16 cellular contexts compared by ENCODE assay signal in genomic region chr1:206715120-206715519, GRCh38. TPM values are rescaled to one million over a fixed set of nuclear protein-coding genes. Genes with fewer than 3 reads are reported as not detected.
DNase-seq lines count a peak whose midpoint lies in the region; ATAC-seq, FAIRE-seq and TF ChIP-seq lines count a peak whose summit lies in the region.
"Had no signal": no experiment of that assay in that cellular context is flagged by ENCODE, and none has a peak within 500 bp of the region (broad histone marks: within the 10 kb centered on the region; RNA-seq: fewer than 3 reads in every experiment).

No MANE protein-coding gene starts in this region.

- no peaks in the 10 kb centered on the region for H3K27me3 Mint-ChIP-seq in nephron (ENCODE audit: low read depth)

- in situ Hi-C loops in HepG2 (cut with HindIII; ENCODE audit: extremely low pct_ligation_motif_present, low pct_unique_long_range_greater_than_20kb) = no loop called here

- POLR2A ChIA-PET in HepG2 (lab: Yijun Ruan, JAX) = no interaction called here

- WGBS in liver = 88% methylated on average over 4 of the region's 4 CpGs
- over 99% methylated on average over 4 of the region's 4 CpGs for WGBS in HepG2 (ENCODE audit: low lambda C conversion rate)
- 86 to 94% methylated on average over 4 of the region's 4 CpGs for WGBS in body of pancreas, 2 donors

- TF ChIP-seq POLR2A in HepG2 (IDR thresholded peaks at IDR 0.05; ENCODE audit: insufficient read depth in 1 of 2, low read depth in 2 of 2, low read length in 2 of 2) = no peak
- no peak for TF ChIP-seq POLR2A in body of pancreas (IDR thresholded peaks at IDR 0.05)
- no peak for TF ChIP-seq POLR2A in GM12891 (IDR thresholded peaks at IDR 0.05; ENCODE audit: low read depth, low read length)

- DNase-seq in HepG2 (ENCODE audit: low spot score) (no peak), body of pancreas (no peak), NCI-H1048 (lab: John Stamatoyannopoulos, UW) (no peak), omental fat pad (ENCODE audit: low spot score) (no peak), GM12891 (ENCODE audit: insufficient read length, low spot score) (no peak), LoVo (ENCODE audit: low spot score) (no peak)
- DNase-seq: caudate nucleus, NCI-H1105, NCI-H526, SW 1271 had no signal

- CTCF ChIA-PET in HepG2 (lab: Yijun Ruan, JAX; ENCODE audit: low intra/inter-chr PET ratio, low total read pairs) = no interaction called here

- TF ChIP-seq RAD21 in liver (IDR thresholded peaks at IDR 0.05) (no peak), HepG2 (CRISPR knock-in tag; IDR thresholded peaks at IDR 0.05) (no peak)

- H3K4me3 ChIP-seq in liver (ENCODE audit: low read depth in 1 of 3, low read length in 3 of 3) = no peak overlapping the region
- H3K4me3 ChIP-seq in HepG2 (replicated peaks in 1 of 3; ENCODE audit: insufficient read depth in 1 of 3, low read depth in 2 of 3, low read length in 3 of 3) = no peak overlapping the region
- no peak overlapping the region for H3K4me3 ChIP-seq in body of pancreas

- TF ChIP-seq EP300 in HepG2 (IDR thresholded peaks at IDR 0.05; ENCODE audit: low read depth in 2 of 2, low read length in 2 of 2) (no peak), HepG2 (CRISPR knock-in tag; IDR thresholded peaks at IDR 0.05; ENCODE audit: borderline replicate concordance) (no peak)

- H3K4me1 ChIP-seq in liver (ENCODE audit: control insufficient read depth in 4 of 4, insufficient read depth in 4 of 4, low read length in 3 of 4) (peaks cover 11 to 42% (median 31%) of the 10 kb centered on the region in 4 donors), HepG2 (ENCODE audit: insufficient read depth, low read length) (peaks cover 45% of the 10 kb centered on the region), body of pancreas (peaks cover 71% of the 10 kb centered on the region)

- FAIRE-seq in HepG2 (lab: Jason Lieb, UNC) (no peak), GM12891 (lab: Jason Lieb, UNC) (no peak)

- H3K9ac ChIP-seq in liver (ENCODE audit: low read depth in 1 of 2, low read length in 2 of 2) = no peak overlapping the region
- no peak overlapping the region for H3K9ac ChIP-seq in HepG2 (ENCODE audit: insufficient read depth, low read depth, low read length)

- no peak overlapping the region for H3K4me2 ChIP-seq in HepG2 (ENCODE audit: low read depth, low read length)

- no peaks in the 10 kb centered on the region for H3K9me3 Mint-ChIP-seq in nephron
- H3K9me3 Mint-ChIP-seq: CD14-positive monocyte had no signal

- no peaks in the 10 kb centered on the region for H3K36me3 ChIP-seq in liver (ENCODE audit: control insufficient read depth in 4 of 4, insufficient read depth in 3 of 4, low read depth in 1 of 4, low read length in 3 of 4)
- no peaks in the 10 kb centered on the region for H3K36me3 ChIP-seq in HepG2 (replicated peaks in 1 of 2; ENCODE audit: control insufficient read depth in 1 of 2, insufficient read depth in 2 of 2, low read length in 2 of 2)
- H3K36me3 ChIP-seq in body of pancreas (replicated peaks in 1 of 2; ENCODE audit: insufficient read depth in 1 of 2, low read depth in 2 of 2) = no peaks in the 10 kb centered on the region

- H4K20me1 ChIP-seq in HepG2 (ENCODE audit: insufficient read depth, low read length) = peaks cover 19% of the 10 kb centered on the region

- no peak for ATAC-seq in HepG2
- ATAC-seq in body of pancreas = no peak
- ATAC-seq in omental fat pad (ENCODE audit: low FRiP score) = no peak

- peak overlapping the region in 2 of 3 experiments; percentile 78 to 90 for H3K27ac Mint-ChIP-seq in nephron

- no peak overlapping the region for H2AFZ ChIP-seq in HepG2 (ENCODE audit: low read length)

- intact Hi-C loops in HepG2 (cut with micrococcal nuclease; ENCODE audit: unreplicated experiment) (no loop called here), body of pancreas (cut with DNase I) (no loop called here)

- peaks cover 52% of the 10 kb centered on the region for H3K79me2 ChIP-seq in HepG2 (ENCODE audit: insufficient read depth, low read length)

- H3K27me3 ChIP-seq in liver (ENCODE audit: control insufficient read depth in 4 of 4, insufficient read depth in 4 of 4, low read length in 3 of 4) = no peaks in the 10 kb centered on the region
- no peaks in the 10 kb centered on the region for H3K27me3 ChIP-seq in HepG2 (ENCODE audit: control insufficient read depth in 1 of 2, insufficient read depth in 2 of 2, low read length in 2 of 2)
- H3K27me3 ChIP-seq in body of pancreas = no peaks in the 10 kb centered on the region

- H3K4me1 Mint-ChIP-seq in nephron = peaks cover 79% of the 10 kb centered on the region

- peak overlapping the region in 1 of 3 experiments; percentile 2 for H3K4me3 Mint-ChIP-seq in nephron
- H3K4me3 Mint-ChIP-seq: CD14-positive monocyte had no signal

- TF ChIP-seq CTCF in liver (IDR thresholded peaks at IDR 0.05; ENCODE audit: low read depth, low read length, missing input control) (no peak), HepG2 (CRISPR knock-in tag; IDR thresholded peaks at IDR 0.05) (no peak), body of pancreas (IDR thresholded peaks at IDR 0.05) (no peak), nephron (IDR thresholded peaks at IDR 0.05; ENCODE audit: unreplicated experiment in 3 of 3) (no peak), omental fat pad (IDR thresholded peaks at IDR 0.05) (no peak)

- BruUV-seq in HepG2 (replicated peaks; lab: Mats Ljungman, UMichigan) = no TSS peak

- H3K9me3 ChIP-seq in liver (ENCODE audit: control insufficient read depth in 4 of 4, low read length in 3 of 4) (no peaks in the 10 kb centered on the region), HepG2 (ENCODE audit: low read length) (no peaks in the 10 kb centered on the region), body of pancreas (no peaks in the 10 kb centered on the region)

- H3K27ac ChIP-seq in liver (ENCODE audit: low read depth in 1 of 2, low read length in 2 of 2) = peak overlapping the region; percentile 55 to 74
- no peak overlapping the region for H3K27ac ChIP-seq in HepG2 (ENCODE audit: extremely low read length, insufficient read depth, low read length)
- peak overlapping the region; percentile 46 to 74 (median 60) for H3K27ac ChIP-seq in body of pancreas
- H3K27ac ChIP-seq: HL-60 had no signal

- H3K36me3 Mint-ChIP-seq in nephron (ENCODE audit: low read depth) = no peaks in the 10 kb centered on the region

RNA-seq across cellular contexts. Expression of gene MAPKAPK2, which starts 30.4 kb away (rescaled TPM):
- total RNA-seq in liver = 10 to 100 TPM in 1 of 2 donors, 1 to 10 TPM in 1; 9.1 to 20.3 TPM
- 10 to 100 TPM in 1 of 2 donors, 1 to 10 TPM in 1; 7.5 to 24.5 TPM for polyA plus RNA-seq in liver
- total RNA-seq in HepG2 (2016; rRNA removed; fragmentation: Illumina TruSeq; extraction: Trizol) = 14.5 and 16.6 TPM in 2 replicates
- 11.7 and 13.0 TPM in 2 replicates for total RNA-seq in HepG2 (2016; cell fraction: cytosol; rRNA removed; fragmentation: Illumina TruSeq; extraction: Trizol; ENCODE audit: low read depth)
- total RNA-seq in HepG2 (2016; cell fraction: insoluble cytoplasmic fraction; rRNA removed; fragmentation: Illumina TruSeq; extraction: Trizol) = 11.8 and 16.6 TPM in 2 replicates
- total RNA-seq in HepG2 (2016; cell fraction: membrane; rRNA removed; fragmentation: Illumina TruSeq; extraction: Trizol) = 26.9 and 28.5 TPM in 2 replicates
- total RNA-seq in HepG2 (2016; cell fraction: nucleus; rRNA removed; fragmentation: Illumina TruSeq; extraction: Trizol) = 15.3 TPM in 2 replicates
- 34.0 and 40.1 TPM in 2 replicates for polyA plus RNA-seq in HepG2 (2011; rRNA removed)
- 28.8 and 30.9 TPM in 2 replicates for polyA plus RNA-seq in HepG2 (2011; cell fraction: cytosol; rRNA removed)
- 60.6 and 63.0 TPM in 2 replicates for polyA plus RNA-seq in HepG2 (2011; cell fraction: nucleus; rRNA removed)
- 17.3 and 31.0 TPM in 2 replicates for polyA plus RNA-seq in HepG2 (2012)
- polyA plus RNA-seq in HepG2 (2016; cell fraction: cytosol; fragmentation: Illumina TruSeq; extraction: Trizol; ENCODE audit: low read depth) = 13.8 and 14.2 TPM in 2 replicates
- 17.8 and 22.4 TPM in 2 replicates for polyA plus RNA-seq in HepG2 (2016; cell fraction: insoluble cytoplasmic fraction; fragmentation: Illumina TruSeq; extraction: Trizol; ENCODE audit: low read depth)
- polyA plus RNA-seq in HepG2 (2016; cell fraction: membrane; fragmentation: Illumina TruSeq; extraction: Trizol; ENCODE audit: low read depth) = 32.7 and 35.8 TPM in 2 replicates
- polyA plus RNA-seq in HepG2 (2016; cell fraction: nucleus; fragmentation: Illumina TruSeq; extraction: Trizol; ENCODE audit: insufficient read depth, low read depth) = 41.1 and 43.4 TPM in 2 replicates
- polyA minus RNA-seq in HepG2 (2011; rRNA and poly(A)+ RNA removed; ENCODE audit: low replicate concordance) = 50.0 and 68.4 TPM in 2 replicates
- 15.6 and 16.3 TPM in 2 replicates for polyA minus RNA-seq in HepG2 (2011; cell fraction: cytosol; rRNA and poly(A)+ RNA removed)
- polyA minus RNA-seq in HepG2 (2011; cell fraction: nucleus; rRNA and poly(A)+ RNA removed) = 24.2 and 25.9 TPM in 2 replicates
- total RNA-seq in body of pancreas = 10 to 100 TPM; 29.1 to 46.5 TPM
- total RNA-seq in omental fat pad = 100 to 1,000 TPM in 1 of 4 donors, 10 to 100 TPM in 3; 52.0 to 151 (median 79.9) TPM
- 59.4 TPM for polyA plus RNA-seq in GM12891 (2012; ENCODE audit: low read depth, missing spikeins)

RNA-seq across cellular contexts. Expression of gene IL19, which starts 55.5 kb away (rescaled TPM):
- total RNA-seq in liver (not detected), HepG2 (2016; rRNA removed; fragmentation: Illumina TruSeq; extraction: Trizol) (not detected in 2 replicates), body of pancreas (not detected), omental fat pad (under 1 TPM in 1 of 4 donors, not detected in 3; 0.60 TPM)
- polyA plus RNA-seq in liver (not detected), HepG2 (2011; rRNA removed) (not detected in 2 replicates)
- not detected in 2 replicates for total RNA-seq in HepG2 (2016; cell fraction: cytosol; rRNA removed; fragmentation: Illumina TruSeq; extraction: Trizol; ENCODE audit: low read depth)
- not detected in 2 replicates for total RNA-seq in HepG2 (2016; cell fraction: insoluble cytoplasmic fraction; rRNA removed; fragmentation: Illumina TruSeq; extraction: Trizol)
- not detected in 2 replicates for total RNA-seq in HepG2 (2016; cell fraction: membrane; rRNA removed; fragmentation: Illumina TruSeq; extraction: Trizol)
- not detected in 2 replicates for total RNA-seq in HepG2 (2016; cell fraction: nucleus; rRNA removed; fragmentation: Illumina TruSeq; extraction: Trizol)
- polyA plus RNA-seq in HepG2 (2011; cell fraction: cytosol; rRNA removed) = not detected in 2 replicates
- not detected in 2 replicates for polyA plus RNA-seq in HepG2 (2011; cell fraction: nucleus; rRNA removed)
- not detected in 2 replicates for polyA plus RNA-seq in HepG2 (2012)
- not detected in 2 replicates for polyA plus RNA-seq in HepG2 (2016; cell fraction: cytosol; fragmentation: Illumina TruSeq; extraction: Trizol; ENCODE audit: low read depth)
- polyA plus RNA-seq in HepG2 (2016; cell fraction: insoluble cytoplasmic fraction; fragmentation: Illumina TruSeq; extraction: Trizol; ENCODE audit: low read depth) = not detected in 2 replicates
- polyA plus RNA-seq in HepG2 (2016; cell fraction: membrane; fragmentation: Illumina TruSeq; extraction: Trizol; ENCODE audit: low read depth) = not detected in 2 replicates
- not detected in 2 replicates for polyA plus RNA-seq in HepG2 (2016; cell fraction: nucleus; fragmentation: Illumina TruSeq; extraction: Trizol; ENCODE audit: insufficient read depth, low read depth)
- not detected in 2 replicates for polyA minus RNA-seq in HepG2 (2011; rRNA and poly(A)+ RNA removed; ENCODE audit: low replicate concordance)
- polyA minus RNA-seq in HepG2 (2011; cell fraction: cytosol; rRNA and poly(A)+ RNA removed) = not detected in 2 replicates
- polyA minus RNA-seq in HepG2 (2011; cell fraction: nucleus; rRNA and poly(A)+ RNA removed) = not detected in 2 replicates
- 0.18 TPM for polyA plus RNA-seq in GM12891 (2012; ENCODE audit: low read depth, missing spikeins)
- total RNA-seq: renal cortical epithelial cell had no signal
- polyA plus RNA-seq: CD14-positive monocyte had no signal

RNA-seq across cellular contexts. Expression of gene IL10, which starts 57.2 kb away (rescaled TPM):
- total RNA-seq in liver = 1 to 10 TPM in 1 of 2 donors, under 1 TPM in 1; 0.23 to 1.4 TPM
- under 1 TPM; 0.54 to 0.63 TPM for polyA plus RNA-seq in liver
- total RNA-seq in HepG2 (2016; rRNA removed; fragmentation: Illumina TruSeq; extraction: Trizol) = not detected in 2 replicates
- total RNA-seq in HepG2 (2016; cell fraction: cytosol; rRNA removed; fragmentation: Illumina TruSeq; extraction: Trizol; ENCODE audit: low read depth) = not detected in 2 replicates
- not detected in 2 replicates for total RNA-seq in HepG2 (2016; cell fraction: insoluble cytoplasmic fraction; rRNA removed; fragmentation: Illumina TruSeq; extraction: Trizol)
- total RNA-seq in HepG2 (2016; cell fraction: membrane; rRNA removed; fragmentation: Illumina TruSeq; extraction: Trizol) = not detected in 2 replicates
- total RNA-seq in HepG2 (2016; cell fraction: nucleus; rRNA removed; fragmentation: Illumina TruSeq; extraction: Trizol) = not detected in 2 replicates
- not detected in 2 replicates for polyA plus RNA-seq in HepG2 (2011; rRNA removed)
- polyA plus RNA-seq in HepG2 (2011; cell fraction: cytosol; rRNA removed) = not detected in 2 replicates
- polyA plus RNA-seq in HepG2 (2011; cell fraction: nucleus; rRNA removed) = not detected in 2 replicates
- not detected in 2 replicates for polyA plus RNA-seq in HepG2 (2012)
- not detected in 2 replicates for polyA plus RNA-seq in HepG2 (2016; cell fraction: cytosol; fragmentation: Illumina TruSeq; extraction: Trizol; ENCODE audit: low read depth)
- not detected in 2 replicates for polyA plus RNA-seq in HepG2 (2016; cell fraction: insoluble cytoplasmic fraction; fragmentation: Illumina TruSeq; extraction: Trizol; ENCODE audit: low read depth)
- not detected in 2 replicates for polyA plus RNA-seq in HepG2 (2016; cell fraction: membrane; fragmentation: Illumina TruSeq; extraction: Trizol; ENCODE audit: low read depth)
- polyA plus RNA-seq in HepG2 (2016; cell fraction: nucleus; fragmentation: Illumina TruSeq; extraction: Trizol; ENCODE audit: insufficient read depth, low read depth) = not detected in 2 replicates
- polyA minus RNA-seq in HepG2 (2011; rRNA and poly(A)+ RNA removed; ENCODE audit: low replicate concordance) = not detected in 2 replicates
- not detected in 2 replicates for polyA minus RNA-seq in HepG2 (2011; cell fraction: cytosol; rRNA and poly(A)+ RNA removed)
- polyA minus RNA-seq in HepG2 (2011; cell fraction: nucleus; rRNA and poly(A)+ RNA removed) = not detected in 2 replicates
- total RNA-seq in body of pancreas = 1 to 10 TPM in 1 of 2 donors, not detected in 1; 1.0 TPM
- total RNA-seq in omental fat pad = 10 to 100 TPM; 10.9 to 34.4 (median 28.7) TPM
- 3.3 TPM for polyA plus RNA-seq in GM12891 (2012; ENCODE audit: low read depth, missing spikeins)
- total RNA-seq: fibroblast of villous mesenchyme, renal cortical epithelial cell had no signal

Comparison
In these comparisons a context has a peak if more than half of its experiments do, and no peak if none do; other contexts are left out.
1. RNA of gene IL10, which starts 57.2 kb away (total RNA-seq): 10.9 to 34.4 TPM in omental fat pad; 0.23 to 1.4 TPM in liver, 1.0 TPM in body of pancreas and not detected in HepG2; every median in the first group is over 4 times any median in the second.